In the genomic region with DNA sequence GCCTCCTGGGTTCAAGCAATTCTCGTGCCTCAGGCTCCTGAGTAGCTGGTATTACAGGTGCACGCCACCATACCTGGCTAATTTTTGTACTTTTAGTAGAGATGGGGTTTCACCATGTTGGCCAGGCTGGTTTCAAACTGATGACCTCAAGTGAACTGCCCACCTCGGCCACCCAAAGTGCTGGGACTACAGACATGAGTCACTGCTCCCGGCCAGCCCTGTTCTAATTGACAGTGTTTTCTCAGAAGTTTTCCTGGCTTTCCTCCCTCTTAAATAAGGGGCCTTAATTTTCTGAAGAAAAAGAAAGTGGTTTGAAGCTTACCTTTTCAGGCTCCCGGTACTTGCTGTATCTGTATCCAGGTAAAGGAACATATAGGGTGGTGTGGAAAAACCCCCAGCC, we compare ENCODE assay signal across 18 cellular contexts. TPM values are rescaled to one million over a fixed set of nuclear protein-coding genes. Genes with fewer than 3 reads are reported as not detected.
DNase-seq lines count a peak whose midpoint lies in the region; ATAC-seq and TF ChIP-seq lines count a peak whose summit lies in the region.
"Had no signal": no experiment of that assay in that cellular context is flagged by ENCODE, and none has a peak within 500 bp of the region (broad histone marks: within the 10 kb centered on the region; RNA-seq: fewer than 3 reads in every experiment).

No MANE protein-coding gene starts in this region.

- peaks cover 14 to 68% (median 51%) of the 10 kb centered on the region in 10 experiments for H3K4me1 ChIP-seq in BLaER1 treated with 17β-estradiol and CSF1 and Interleukin-3, amounts not matched to agents 10 nM and 100 nM
- peaks cover 7 to 42% (median 19%) of the 10 kb centered on the region in 4 donors for H3K4me1 ChIP-seq in liver (ENCODE audit: control insufficient read depth in 4 of 4, insufficient read depth in 4 of 4, low read length in 3 of 4)

- H4K20me1 ChIP-seq in BLaER1 treated with 17β-estradiol and CSF1 and Interleukin-3, amounts not matched to agents 10 nM and 100 nM, result no peaks in the 10 kb centered on the region
- H4K20me1 ChIP-seq: BLaER1 had no signal

- no peak overlapping the region; a peak in 1 of 22 replicates for H3K9ac ChIP-seq in BLaER1 treated with 17β-estradiol and CSF1 and Interleukin-3, amounts not matched to agents 10 nM and 100 nM
- H3K9ac ChIP-seq in liver (ENCODE audit: low read depth in 1 of 2, low read length in 2 of 2), result no peak overlapping the region
- H3K9ac ChIP-seq: BLaER1 had no signal

- ATAC-seq in HG02588 (IDR thresholded peaks at IDR 0.05; ENCODE audit: unreplicated experiment), result no peak
- ATAC-seq: HCT116 had no signal

- WGBS in liver, result 80% methylated on average over 5 of the region's 5 CpGs

- no peak for TF ChIP-seq CTCF in liver (IDR thresholded peaks at IDR 0.05; ENCODE audit: low read depth, low read length, missing input control)

- DNase-seq in M059J (ENCODE audit: low read depth) (peak; percentile 22), astrocyte of the hippocampus (ENCODE audit: low read depth, low spot score) (peak; percentile 39), RPMI8226 (no peak), AG08396 (ENCODE audit: low spot score) (no peak), cortex of kidney (lab: John Stamatoyannopoulos, UW) (no peak)
- DNase-seq: AML-193; Calu3; CD4-positive, alpha-beta T cell; DMS79; GDM1; IMR-90; KBM-7 had no signal

- H3K4me3 ChIP-seq in BLaER1 treated with 17β-estradiol and CSF1 and Interleukin-3, amounts not matched to agents 10 nM and 100 nM, result 0 out of 20 replicates have a peak overlapping the region, but pooled peaks of 1 of the 10 experiments have one; percentile 52
- H3K4me3 ChIP-seq in liver (ENCODE audit: low read depth in 1 of 3, low read length in 3 of 3), result peak overlapping the region; percentile 34 to 75 (median 56)
- H3K4me3 ChIP-seq: BLaER1 had no signal

- H3K27ac ChIP-seq in BLaER1 treated with 17β-estradiol and CSF1 and Interleukin-3, amounts not matched to agents 10 nM and 100 nM, result peak overlapping the region in 6 of 11 experiments; percentile 77 to 91 (median 81); a peak in 10 of 22 replicates
- peak overlapping the region in 1 of 2 donors; percentile 84 for H3K27ac ChIP-seq in liver (ENCODE audit: low read depth in 1 of 2, low read length in 2 of 2)
- H3K27ac ChIP-seq: 22Rv1, BLaER1 had no signal

- H3K27me3 ChIP-seq in BLaER1 treated with 17β-estradiol and CSF1 and Interleukin-3, amounts not matched to agents 10 nM and 100 nM, result no peaks in the 10 kb centered on the region
- H3K27me3 ChIP-seq in liver (ENCODE audit: control insufficient read depth in 4 of 4, insufficient read depth in 4 of 4, low read length in 3 of 4), result no peaks in the 10 kb centered on the region
- H3K27me3 ChIP-seq: BLaER1 had no signal

- peak overlapping the region in 7 of 11 experiments; percentile 67 to 97 (median 88); a peak in 12 of 22 replicates for H3K4me2 ChIP-seq in BLaER1 treated with 17β-estradiol and CSF1 and Interleukin-3, amounts not matched to agents 10 nM and 100 nM
- H3K4me2 ChIP-seq: BLaER1 had no signal

- no peak for TF ChIP-seq RAD21 in liver (IDR thresholded peaks at IDR 0.05)

- H3K9me3 ChIP-seq in BLaER1 treated with 17β-estradiol and CSF1 and Interleukin-3, amounts not matched to agents 10 nM and 100 nM (replicated peaks in 1 of 11), result 0 out of 22 replicates have a peak, but pooled peaks cover 0 to 6% (median 0%) of the 10 kb centered on the region in 11 experiments
- no peaks in the 10 kb centered on the region for H3K9me3 ChIP-seq in liver (ENCODE audit: control insufficient read depth in 4 of 4, low read length in 3 of 4)
- H3K9me3 ChIP-seq: BLaER1 had no signal

- peaks cover 0 to 34% (median 6%) of the 10 kb centered on the region in 11 experiments; a peak in 15 of 22 replicates for H3K36me3 ChIP-seq in BLaER1 treated with 17β-estradiol and CSF1 and Interleukin-3, amounts not matched to agents 10 nM and 100 nM
- H3K36me3 ChIP-seq in liver (ENCODE audit: control insufficient read depth in 4 of 4, insufficient read depth in 3 of 4, low read depth in 1 of 4, low read length in 3 of 4), result peaks cover 0 to 33% (median 22%) of the 10 kb centered on the region in 4 donors

TF ChIP-seq in liver, 16 proteins besides CTCF, POLR2A, EP300 and RAD21:
- TF ChIP-seq REST (IDR thresholded peaks at IDR 0.05), result no peak
- TF ChIP-seq EGR1 (IDR thresholded peaks at IDR 0.05; ENCODE audit: low read depth in 2 of 2), result no peak
- no peak for TF ChIP-seq SP1 (IDR thresholded peaks at IDR 0.05)
- TF ChIP-seq JUND (IDR thresholded peaks at IDR 0.05), result no peak
- no peak for TF ChIP-seq HNF4A (conservative IDR thresholded peaks at IDR 0.05)
- TF ChIP-seq NR2F2 (IDR thresholded peaks at IDR 0.05), result no peak
- no peak for TF ChIP-seq ZBTB33 (IDR thresholded peaks at IDR 0.05)
- no peak for TF ChIP-seq HNF4G (IDR thresholded peaks at IDR 0.05)
- TF ChIP-seq TAF1 (conservative IDR thresholded peaks at IDR 0.05), result no peak
TF ChIP-seq in liver: peak in this region for 0.

RNA-seq across cellular contexts. Expression of gene HAL, which starts 1.7 kb away (rescaled TPM):
- not detected in 2 replicates for total RNA-seq in M059J (2014; rRNA removed; shearing (Covaris generic))
- total RNA-seq in liver, result 100 to 1,000 TPM; 125 to 174 TPM
- 100 to 1,000 TPM in 1 of 2 donors, 10 to 100 TPM in 1; 62.4 to 114 TPM for polyA plus RNA-seq in liver

RNA-seq across cellular contexts. Expression of gene LTA4H, which starts 40.9 kb away (rescaled TPM):
- total RNA-seq in M059J (2014; rRNA removed; shearing (Covaris generic)), result 39.8 and 51.4 TPM in 2 replicates
- 10 to 100 TPM; 25.1 to 34.5 TPM for total RNA-seq in liver
- polyA plus RNA-seq in liver, result 10 to 100 TPM; 16.6 to 16.7 TPM

RNA-seq across cellular contexts. Expression of gene AMDHD1, which starts 51.3 kb away (rescaled TPM):
- total RNA-seq in M059J (2014; rRNA removed; shearing (Covaris generic)), result 1.5 TPM in 1 of 2 replicates, not detected in the other
- total RNA-seq in liver, result 100 to 1,000 TPM in 1 of 2 donors, 10 to 100 TPM in 1; 56.7 to 124 TPM
- polyA plus RNA-seq in liver, result 100 to 1,000 TPM in 1 of 2 donors, 10 to 100 TPM in 1; 50.3 to 105 TPM
- polyA plus RNA-seq: IMR-90 had no signal

RNA-seq across cellular contexts. Expression of gene CCDC38, which starts 52.1 kb away (rescaled TPM):
- total RNA-seq in M059J (2014; rRNA removed; shearing (Covaris generic)), result not detected in 2 replicates
- total RNA-seq in liver, result 1 to 10 TPM; 1.3 to 1.4 TPM
- under 1 TPM; 0.46 to 0.61 TPM for polyA plus RNA-seq in liver
- total RNA-seq: Calu3, IMR-90 had no signal
- polyA plus RNA-seq: IMR-90 had no signal

Comparison
In these comparisons a context has a peak if more than half of its experiments do, and no peak if none do; other contexts are left out.
1. DNase-seq: peak in M059J (single experiment) and astrocyte of the hippocampus (single experiment); none in RPMI8226 (single experiment), AG08396 (single experiment) and cortex of kidney (single experiment).
2. RNA of gene HAL, which starts 1.7 kb away (total RNA-seq): 125 to 174 TPM in liver; not detected in M059J; every median in the first group is over 100 times any median in the second.
3. RNA of gene AMDHD1, which starts 51.3 kb away (total RNA-seq): 56.7 to 124 TPM in liver; 1.5 TPM in M059J; every median in the first group is over 10 times any median in the second.